In the genomic region with DNA sequence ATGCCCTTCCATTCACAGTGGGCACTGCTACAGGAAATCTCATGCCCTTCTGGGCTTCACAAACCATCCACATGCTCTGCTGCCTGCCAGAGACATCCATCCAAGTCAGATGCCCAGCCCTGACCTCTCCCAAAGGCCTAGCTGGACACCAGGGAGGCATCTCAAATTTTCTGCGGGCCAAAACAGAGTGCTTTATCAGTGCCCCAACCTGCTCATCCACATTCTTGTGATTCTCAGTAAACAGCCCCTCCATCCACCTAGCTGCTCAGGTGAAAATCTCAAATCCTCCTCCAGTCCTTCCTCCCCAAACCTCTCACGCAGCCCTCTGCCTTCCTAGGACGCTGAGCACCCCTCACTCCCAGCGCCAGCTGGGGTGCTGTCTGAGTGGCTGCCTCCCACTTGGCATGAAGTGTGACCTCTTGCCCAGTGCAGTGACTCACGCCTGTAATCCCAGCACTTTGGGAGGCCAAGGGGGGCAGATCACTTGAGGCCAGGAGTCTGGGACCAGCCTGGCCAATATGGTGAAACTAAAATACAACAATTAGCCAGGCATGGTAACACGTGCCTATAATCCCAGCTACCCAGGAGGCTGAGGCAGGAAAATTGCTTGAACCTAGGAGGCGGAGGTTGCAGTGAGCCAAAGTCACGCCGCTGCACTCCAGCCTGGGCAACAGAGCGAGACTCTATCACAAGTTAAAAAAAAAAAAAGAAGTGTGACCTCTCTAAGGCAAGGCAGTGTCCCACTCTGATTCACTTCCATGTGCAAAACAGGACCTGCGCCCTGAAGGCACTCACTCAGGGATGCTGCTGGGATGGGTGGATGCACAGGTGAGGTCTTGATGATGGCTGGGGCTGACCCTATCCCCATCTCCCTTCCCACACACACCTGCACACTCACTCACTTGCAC, we compare ENCODE assay signal across 1 cellular context.
TF ChIP-seq lines count a peak whose summit lies in the region.

No MANE protein-coding gene starts in this region.

TF ChIP-seq in A549, 52 proteins besides CTCF, POLR2A, EP300 and RAD21 (continued from another document):
- TF ChIP-seq JUN (IDR thresholded peaks at IDR 0.05) (no peak), POLR2AphosphoS2 (conservative IDR thresholded peaks at IDR 0.05; ENCODE audit: low read length) (no peak), ZNF302 (CRISPR knock-in tag; IDR thresholded peaks at IDR 0.05) (no peak)
- TF ChIP-seq, protein P1, sequence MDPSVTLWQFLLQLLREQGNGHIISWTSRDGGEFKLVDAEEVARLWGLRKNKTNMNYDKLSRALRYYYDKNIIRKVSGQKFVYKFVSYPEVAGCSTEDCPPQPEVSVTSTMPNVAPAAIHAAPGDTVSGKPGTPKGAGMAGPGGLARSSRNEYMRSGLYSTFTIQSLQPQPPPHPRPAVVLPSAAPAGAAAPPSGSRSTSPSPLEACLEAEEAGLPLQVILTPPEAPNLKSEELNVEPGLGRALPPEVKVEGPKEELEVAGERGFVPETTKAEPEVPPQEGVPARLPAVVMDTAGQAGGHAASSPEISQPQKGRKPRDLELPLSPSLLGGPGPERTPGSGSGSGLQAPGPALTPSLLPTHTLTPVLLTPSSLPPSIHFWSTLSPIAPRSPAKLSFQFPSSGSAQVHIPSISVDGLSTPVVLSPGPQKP (IDR thresholded peaks at IDR 0.05; ENCODE audit: low read depth, low read length): no peak
- TF ChIP-seq, protein P2, sequence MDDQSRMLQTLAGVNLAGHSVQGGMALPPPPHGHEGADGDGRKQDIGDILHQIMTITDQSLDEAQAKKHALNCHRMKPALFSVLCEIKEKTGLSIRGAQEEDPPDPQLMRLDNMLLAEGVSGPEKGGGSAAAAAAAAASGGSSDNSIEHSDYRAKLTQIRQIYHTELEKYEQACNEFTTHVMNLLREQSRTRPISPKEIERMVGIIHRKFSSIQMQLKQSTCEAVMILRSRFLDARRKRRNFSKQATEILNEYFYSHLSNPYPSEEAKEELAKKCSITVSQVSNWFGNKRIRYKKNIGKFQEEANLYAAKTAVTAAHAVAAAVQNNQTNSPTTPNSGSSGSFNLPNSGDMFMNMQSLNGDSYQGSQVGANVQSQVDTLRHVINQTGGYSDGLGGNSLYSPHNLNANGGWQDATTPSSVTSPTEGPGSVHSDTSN (IDR thresholded peaks at IDR 0.05): no peak
TF ChIP-seq in A549: peak in this region for 2.
